8 cellular contexts compared by ENCODE assay signal in the genomic region with DNA sequence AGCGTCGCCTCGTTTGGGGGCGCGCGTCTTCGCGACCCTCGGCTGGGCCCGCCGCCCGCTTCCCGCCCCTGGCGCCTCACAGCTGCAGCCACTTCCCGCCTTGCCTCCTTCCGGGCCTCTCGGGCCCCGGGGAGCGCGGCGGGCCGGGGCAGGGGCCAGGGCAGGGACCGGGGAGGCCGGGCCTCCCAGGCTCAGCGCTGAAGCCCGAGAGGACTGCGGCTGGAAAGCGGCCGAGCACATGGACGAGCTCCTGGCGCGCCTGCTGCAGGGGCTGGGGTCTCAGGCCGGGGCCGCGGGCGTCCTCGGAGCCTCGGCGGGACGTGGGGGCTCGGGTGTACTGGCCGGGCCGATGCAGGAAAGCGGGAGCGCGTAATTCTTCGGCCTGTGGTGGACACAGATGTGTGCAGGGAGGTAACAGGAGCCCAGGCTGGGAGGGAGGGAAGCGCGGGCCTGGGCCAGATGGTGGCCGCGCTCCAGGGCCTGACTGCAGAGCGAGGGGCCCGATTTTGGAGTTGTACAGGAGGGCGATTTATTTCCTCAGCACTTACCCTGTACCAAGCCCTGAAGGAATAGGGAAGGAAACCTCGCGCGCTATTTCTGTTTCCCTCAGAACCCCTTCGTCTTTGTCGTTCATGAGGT. TPM values are rescaled to one million over a fixed set of nuclear protein-coding genes. Genes with fewer than 3 reads are reported as not detected.
A peak's percentile ranks its signal among the peaks of the same experiment; 100 is the strongest.
DNase-seq lines count a peak whose midpoint lies in the region; ATAC-seq, FAIRE-seq and TF ChIP-seq lines count a peak whose summit lies in the region.
"Not testable (repeated sequence)": the region's sequence is repeated elsewhere in the genome, so short reads cannot be mapped to it uniquely, and the experiment has no call there.

No MANE protein-coding gene starts in this region.

- H4K20me1 ChIP-seq in OCI-LY3 (ENCODE audit: insufficient read depth, low read length): not testable (repeated sequence)

- H4K91ac ChIP-seq in trophoblast cell (ENCODE audit: low read depth, low read length): not testable (repeated sequence)

- not testable (repeated sequence) for H3K27me3 ChIP-seq in OCI-LY3 (ENCODE audit: low read depth, low read length); breast epithelium; right atrium auricular region; trophoblast cell (ENCODE audit: insufficient read depth, low read length)

- not testable (repeated sequence) for TF ChIP-seq POLR2A in A549 (IDR thresholded peaks at IDR 0.05; ENCODE audit: low read length); breast epithelium (IDR thresholded peaks at IDR 0.05)

- POLR2A ChIA-PET in A549 (lab: Yijun Ruan, JAX): not testable (repeated sequence)

- H3K14ac ChIP-seq in trophoblast cell (ENCODE audit: low read length): not testable (repeated sequence)

- intact Hi-C loops in breast epithelium (cut with DNase I; ENCODE audit: low total_unique reads): not testable (repeated sequence)

- H3K4me3 ChIP-seq in A549 (peak overlapping the region; percentile 62), OCI-LY3 (ENCODE audit: low read length) (peak overlapping the region; percentile 72; the same call in 1 of the 2 replicates), breast epithelium (peak overlapping the region; percentile 39 to 69 (median 57)), right atrium auricular region (peak overlapping the region; percentile 43 to 61), trophoblast cell (ENCODE audit: low read depth, low read length) (peak overlapping the region; percentile 66)

- H4K8ac ChIP-seq in trophoblast cell (ENCODE audit: low read depth, low read length): not testable (repeated sequence)

- TF ChIP-seq EP300 in A549 (IDR thresholded peaks at IDR 0.05): not testable (repeated sequence)

- not testable (repeated sequence) for H2AK5ac ChIP-seq in trophoblast cell (ENCODE audit: low read length)

- H3K23ac ChIP-seq in trophoblast cell (ENCODE audit: low read length): not testable (repeated sequence)

- not testable (repeated sequence) for H3K4ac ChIP-seq in trophoblast cell (ENCODE audit: low read depth, low read length)

- H2BK12ac ChIP-seq in trophoblast cell (ENCODE audit: low read length): not testable (repeated sequence)

- H3K27ac ChIP-seq in A549: peak overlapping the region; percentile 61 to 83; a peak in 4 of 6 replicates
- not testable (repeated sequence) for H3K27ac ChIP-seq in OCI-LY3 (ENCODE audit: low read length); breast epithelium; right atrium auricular region; trophoblast cell (ENCODE audit: low read depth, low read length)

- not testable (repeated sequence) for TF ChIP-seq RAD21 in A549 (conservative IDR thresholded peaks at IDR 0.05 in 1 of 2, IDR thresholded peaks at IDR 0.05 in 1 of 2)

- H2AFZ ChIP-seq in OCI-LY3 (ENCODE audit: low read depth, low read length); trophoblast cell (ENCODE audit: insufficient read depth, low read length, poor library complexity): not testable (repeated sequence)

- DNase-seq in A549 (ENCODE audit: low read depth in 1 of 2, low spot score in 1 of 2); breast epithelium (ENCODE audit: low spot score in 2 of 2); right atrium auricular region (ENCODE audit: low spot score); trophoblast cell: not testable (repeated sequence)

- not testable (repeated sequence) for H3K36me3 ChIP-seq in OCI-LY3 (replicated peaks; ENCODE audit: low read depth, low read length); breast epithelium; right atrium auricular region; trophoblast cell (ENCODE audit: control insufficient read depth in 1 of 2, insufficient read depth in 2 of 2, low read length in 2 of 2)

- not testable (repeated sequence) for H3K79me2 ChIP-seq in OCI-LY3 (ENCODE audit: low read length); trophoblast cell (ENCODE audit: control insufficient read depth, insufficient read depth, low read length, poor library complexity)

- ATAC-seq in A549: peak; percentile 79 to 82
- peak; percentile 9 for ATAC-seq in GM18873 (IDR thresholded peaks at IDR 0.05; ENCODE audit: low FRiP score, unreplicated experiment)
- ATAC-seq in GM21737 (IDR thresholded peaks at IDR 0.05; ENCODE audit: unreplicated experiment): peak; percentile 41
- peak; percentile 37 for ATAC-seq in HG03097 (IDR thresholded peaks at IDR 0.05; ENCODE audit: low FRiP score, unreplicated experiment)

- not testable (repeated sequence) for H2BK5ac ChIP-seq in trophoblast cell (ENCODE audit: low read depth, low read length, poor library complexity)

- H3K18ac ChIP-seq in trophoblast cell (ENCODE audit: low read length): not testable (repeated sequence)

- FAIRE-seq in A549 (lab: Jason Lieb, UNC): not testable (repeated sequence)

- not testable (repeated sequence) for H3K4me1 ChIP-seq in A549; OCI-LY3 (ENCODE audit: low read length); breast epithelium; right atrium auricular region; trophoblast cell (ENCODE audit: control insufficient read depth in 1 of 2, insufficient read depth in 2 of 2, low read length in 2 of 2)

- not testable (repeated sequence) for TF ChIP-seq CTCF in A549 (IDR thresholded peaks at IDR 0.05); OCI-LY3 (IDR thresholded peaks at IDR 0.05; ENCODE audit: low read depth, low read length); breast epithelium (IDR thresholded peaks at IDR 0.05); right atrium auricular region (IDR thresholded peaks at IDR 0.05)

- H3K79me1 ChIP-seq in trophoblast cell (ENCODE audit: low read length): not testable (repeated sequence)

- peak overlapping the region; percentile 78 for H3K4me2 ChIP-seq in A549
- not testable (repeated sequence) for H3K4me2 ChIP-seq in OCI-LY3 (ENCODE audit: low read length); trophoblast cell (ENCODE audit: low read length)

- H4K12ac ChIP-seq in trophoblast cell (ENCODE audit: low read depth, low read length): not testable (repeated sequence)

- H2BK120ac ChIP-seq in trophoblast cell (ENCODE audit: insufficient read depth, low read length, poor library complexity): not testable (repeated sequence)

- no CpG with 5 or more reads among the region's 59 CpGs for WGBS in A549 (ENCODE audit: missing lambda C conversion rate)
- no CpG with 5 or more reads among the region's 59 CpGs for WGBS in trophoblast cell (ENCODE audit: extremely low coverage, insufficient coverage, insufficient read length)

- CTCF ChIA-PET in A549 (lab: Yijun Ruan, JAX): not testable (repeated sequence)

- H3K9ac ChIP-seq in OCI-LY3 (ENCODE audit: low read length); trophoblast cell (ENCODE audit: low read length): not testable (repeated sequence)

- not testable (repeated sequence) for H3K9me3 ChIP-seq in A549; OCI-LY3 (ENCODE audit: insufficient read depth, low read length); breast epithelium; right atrium auricular region; trophoblast cell (ENCODE audit: insufficient read depth, low read depth, low read length)

RNA-seq across cellular contexts. Expression of gene SIMC1, which starts 0.5 kb away (rescaled TPM):
- polyA plus RNA-seq in A549 (2011; rRNA removed) (9.5 and 13.7 TPM in 2 replicates), A549 (2017; fragmentation: RNase III; extraction: RNeasy Plus Mini Kit Qiagen cat#74134 plus additional on column Dnase treatment) (8.0 to 9.2 TPM (median 8.2 TPM) in 3 replicates)
- 8.3 and 10.4 TPM in 2 replicates for polyA plus RNA-seq in A549 (2012; cell fraction: cytosol; rRNA removed)
- 9.2 and 10.0 TPM in 2 replicates for polyA plus RNA-seq in A549 (2012; cell fraction: nucleus; rRNA removed)
- 14.2 and 15.5 TPM in 2 replicates for polyA minus RNA-seq in A549 (2011; rRNA and poly(A)+ RNA removed)
- total RNA-seq in breast epithelium (10 to 100 TPM in 2 of 3 donors, 1 to 10 TPM in 1; 7.7 to 13.4 (median 12.7) TPM), right atrium auricular region (1 to 10 TPM; 5.2 to 9.1 TPM)
- polyA plus RNA-seq in trophoblast cell (2013): 3.5 and 4.4 TPM in 2 replicates

Comparison
In these comparisons a context has a peak if more than half of its experiments do, and no peak if none do; other contexts are left out.
1. ATAC-seq: peak in every context shown above with its lines; median percentile 80 in A549; 41 in GM21737; 37 in HG03097; 9 in GM18873.